Comparison of ENCODE assay signal across 12 cellular contexts in the genomic region with DNA sequence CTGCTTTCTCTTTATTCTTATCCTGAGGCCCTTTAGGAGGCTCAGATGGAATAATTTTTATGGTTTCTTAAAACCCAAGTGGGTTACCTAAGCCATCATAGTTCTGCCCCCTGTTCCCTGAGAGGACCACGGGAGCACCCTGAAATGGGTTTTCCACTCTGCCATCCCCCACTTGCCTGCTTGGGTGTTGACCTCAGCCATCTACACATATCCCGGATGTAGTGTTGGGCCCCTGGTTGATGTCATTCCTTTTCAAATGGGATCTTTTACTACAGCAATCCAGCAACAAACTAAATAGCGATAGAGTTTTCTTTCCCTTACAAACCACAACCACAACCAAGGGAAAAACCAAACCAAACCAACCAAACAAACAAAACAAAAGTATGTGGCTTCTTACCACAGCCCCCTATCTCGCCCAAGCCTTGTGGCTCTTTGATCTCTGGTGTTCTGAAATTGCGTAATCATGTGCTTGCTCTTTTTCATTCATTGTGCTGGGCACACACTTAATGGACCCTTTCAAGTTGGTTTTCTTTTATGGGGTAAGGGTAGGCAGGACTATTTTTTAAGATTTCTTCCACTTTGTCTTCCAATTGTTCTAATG.
DNase-seq lines count a peak whose midpoint lies in the region; ATAC-seq, FAIRE-seq and TF ChIP-seq lines count a peak whose summit lies in the region.
"Had no signal": no experiment of that assay in that cellular context is flagged by ENCODE, and none has a peak within 500 bp of the region (broad histone marks: within the 10 kb centered on the region; RNA-seq: fewer than 3 reads in every experiment).

No MANE protein-coding gene starts in this region.

- H2AFZ ChIP-seq in HepG2 (ENCODE audit: low read length) = no peak overlapping the region

- H3K9me3 ChIP-seq in adipocyte (ENCODE audit: control insufficient read depth, low read length) = no peaks in the 10 kb centered on the region
- H3K9me3 ChIP-seq in HepG2 (ENCODE audit: low read length) = no peaks in the 10 kb centered on the region

- H3K27ac ChIP-seq in HepG2 (ENCODE audit: extremely low read length, insufficient read depth, low read length) (no peak overlapping the region), substantia nigra (ENCODE audit: low read depth, low read length, poor library complexity, severe bottlenecking) (no peak overlapping the region)

- POLR2A ChIA-PET in HepG2 (lab: Yijun Ruan, JAX) = no interaction called here

- no peaks in the 10 kb centered on the region for H4K20me1 ChIP-seq in HepG2 (ENCODE audit: insufficient read depth, low read length)

- H3K36me3 ChIP-seq in adipocyte (ENCODE audit: control insufficient read depth, insufficient read depth, low read length, severe bottlenecking) (no peaks in the 10 kb centered on the region), HepG2 (replicated peaks in 1 of 2; ENCODE audit: control insufficient read depth in 1 of 2, insufficient read depth in 2 of 2, low read length in 2 of 2) (no peaks in the 10 kb centered on the region)

- peak; percentile 69 for FAIRE-seq in HepG2 (lab: Jason Lieb, UNC)
- FAIRE-seq: colon had no signal

- no peaks in the 10 kb centered on the region for H3K27me3 ChIP-seq in adipocyte (replicated peaks; ENCODE audit: control insufficient read depth, insufficient read depth, low read length)
- no peaks in the 10 kb centered on the region for H3K27me3 ChIP-seq in HepG2 (ENCODE audit: control insufficient read depth in 1 of 2, insufficient read depth in 2 of 2, low read length in 2 of 2)

- intact Hi-C loops in HepG2 (cut with micrococcal nuclease; ENCODE audit: unreplicated experiment) = no loop called here

- TF ChIP-seq CTCF in HepG2 (CRISPR knock-in tag; IDR thresholded peaks at IDR 0.05) = no peak

- DNase-seq in Daoy (ENCODE audit: low read depth) = peak; percentile 60
- peak; percentile 89 for DNase-seq in Jurkat, Clone E6-1 (ENCODE audit: low read depth, low spot score)
- DNase-seq in adipocyte (ENCODE audit: low read depth) = peak; percentile 11
- peak; percentile 84 for DNase-seq in HepG2 (ENCODE audit: low spot score)
- DNase-seq in iPS-NIHi7 (ENCODE audit: extremely low spot score) = no peak
- no peak for DNase-seq in substantia nigra (lab: John Stamatoyannopoulos, UW)
- DNase-seq: activated CD8-positive, alpha-beta memory T cell treated with anti-CD3 and anti-CD28 coated beads, Interleukin-2, amount 50 U/mL, for 48 hours; NCI-H1092 treated with DMSO at 0.1 percent for 48 hours; NCI-H774 had no signal

- H3K4me1 ChIP-seq in adipocyte (ENCODE audit: control insufficient read depth, insufficient read depth, low read length) (no peaks in the 10 kb centered on the region), HepG2 (ENCODE audit: insufficient read depth, low read length) (peaks cover 16% of the 10 kb centered on the region)

- H3K4me2 ChIP-seq in HepG2 (ENCODE audit: low read depth, low read length) = peak overlapping the region; percentile 13
- H3K4me2 ChIP-seq: smooth muscle cell had no signal

- TF ChIP-seq EP300 in HepG2 (IDR thresholded peaks at IDR 0.05; ENCODE audit: low read depth in 2 of 2, low read length in 2 of 2) (peak in 1 of 2 experiments; percentile 63; a peak in 1 of 4 replicates), HepG2 (CRISPR knock-in tag; IDR thresholded peaks at IDR 0.05; ENCODE audit: borderline replicate concordance) (no peak)

- CTCF ChIA-PET in HepG2 (lab: Yijun Ruan, JAX; ENCODE audit: low intra/inter-chr PET ratio, low total read pairs) = no interaction called here

- no peak for TF ChIP-seq RAD21 in HepG2 (CRISPR knock-in tag; IDR thresholded peaks at IDR 0.05)

- in situ Hi-C loops in HepG2 (cut with HindIII; ENCODE audit: extremely low pct_ligation_motif_present, low pct_unique_long_range_greater_than_20kb) = no loop called here

- ATAC-seq in HepG2 = peak; percentile 82
- no peak for ATAC-seq in HG03095 (IDR thresholded peaks at IDR 0.05; ENCODE audit: unreplicated experiment)

- 3% methylated on average over 5 of the region's 5 CpGs for WGBS in HepG2 (ENCODE audit: low lambda C conversion rate)

- H3K79me2 ChIP-seq in HepG2 (ENCODE audit: insufficient read depth, low read length) = no peaks in the 10 kb centered on the region

- no TSS peak for BruUV-seq in HepG2 (replicated peaks; lab: Mats Ljungman, UMichigan)

- no peak overlapping the region for H3K4me3 ChIP-seq in Jurkat, Clone E6-1 (ENCODE audit: low read length)
- H3K4me3 ChIP-seq in adipocyte (ENCODE audit: low read length) (no peak overlapping the region), HepG2 (replicated peaks in 1 of 3; ENCODE audit: insufficient read depth in 1 of 3, low read depth in 2 of 3, low read length in 3 of 3) (no peak overlapping the region)
- H3K4me3 ChIP-seq: smooth muscle cell had no signal

- TF ChIP-seq POLR2A in HepG2 (IDR thresholded peaks at IDR 0.05; ENCODE audit: insufficient read depth in 1 of 2, low read depth in 2 of 2, low read length in 2 of 2) = no peak

- no peak overlapping the region for H3K9ac ChIP-seq in adipocyte (ENCODE audit: low read length)
- no peak overlapping the region for H3K9ac ChIP-seq in HepG2 (ENCODE audit: insufficient read depth, low read depth, low read length)

TF ChIP-seq in HepG2, 621 proteins besides CTCF, POLR2A, EP300 and RAD21 (continues in another document):
- TF ChIP-seq TBL1XR1 (IDR thresholded peaks at IDR 0.05; ENCODE audit: borderline replicate concordance, low read length, partially characterized antibody) = no peak
- no peak for TF ChIP-seq ZSCAN30 (CRISPR knock-in tag; IDR thresholded peaks at IDR 0.05)
- TF ChIP-seq ZNF331 (CRISPR knock-in tag; IDR thresholded peaks at IDR 0.05) = peak; percentile 93
- TF ChIP-seq, protein P1, sequence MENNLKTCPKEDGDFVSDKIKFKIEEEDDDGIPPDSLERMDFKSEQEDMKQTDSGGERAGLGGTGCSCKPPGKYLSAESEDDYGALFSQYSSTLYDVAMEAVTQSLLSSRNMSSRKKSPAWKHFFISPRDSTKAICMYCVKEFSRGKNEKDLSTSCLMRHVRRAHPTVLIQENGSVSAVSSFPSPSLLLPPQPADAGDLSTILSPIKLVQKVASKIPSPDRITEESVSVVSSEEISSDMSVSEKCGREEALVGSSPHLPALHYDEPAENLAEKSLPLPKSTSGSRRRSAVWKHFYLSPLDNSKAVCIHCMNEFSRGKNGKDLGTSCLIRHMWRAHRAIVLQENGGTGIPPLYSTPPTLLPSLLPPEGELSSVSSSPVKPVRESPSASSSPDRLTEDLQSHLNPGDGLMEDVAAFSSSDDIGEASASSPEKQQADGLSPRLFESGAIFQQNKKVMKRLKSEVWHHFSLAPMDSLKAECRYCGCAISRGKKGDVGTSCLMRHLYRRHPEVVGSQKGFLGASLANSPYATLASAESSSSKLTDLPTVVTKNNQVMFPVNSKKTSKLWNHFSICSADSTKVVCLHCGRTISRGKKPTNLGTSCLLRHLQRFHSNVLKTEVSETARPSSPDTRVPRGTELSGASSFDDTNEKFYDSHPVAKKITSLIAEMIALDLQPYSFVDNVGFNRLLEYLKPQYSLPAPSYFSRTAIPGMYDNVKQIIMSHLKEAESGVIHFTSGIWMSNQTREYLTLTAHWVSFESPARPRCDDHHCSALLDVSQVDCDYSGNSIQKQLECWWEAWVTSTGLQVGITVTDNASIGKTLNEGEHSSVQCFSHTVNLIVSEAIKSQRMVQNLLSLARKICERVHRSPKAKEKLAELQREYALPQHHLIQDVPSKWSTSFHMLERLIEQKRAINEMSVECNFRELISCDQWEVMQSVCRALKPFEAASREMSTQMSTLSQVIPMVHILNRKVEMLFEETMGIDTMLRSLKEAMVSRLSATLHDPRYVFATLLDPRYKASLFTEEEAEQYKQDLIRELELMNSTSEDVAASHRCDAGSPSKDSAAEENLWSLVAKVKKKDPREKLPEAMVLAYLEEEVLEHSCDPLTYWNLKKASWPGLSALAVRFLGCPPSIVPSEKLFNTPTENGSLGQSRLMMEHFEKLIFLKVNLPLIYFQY (CRISPR knock-in tag; IDR thresholded peaks at IDR 0.05; ENCODE audit: borderline replicate concordance) = no peak
- TF ChIP-seq POGZ (CRISPR knock-in tag; IDR thresholded peaks at IDR 0.05) = peak; percentile 46; the same call in 1 of the 2 replicates
- peak; percentile 89; the same call in 1 of the 2 replicates for TF ChIP-seq EHMT2 (IDR thresholded peaks at IDR 0.05; ENCODE audit: borderline replicate concordance, low read depth, low read length)
- TF ChIP-seq ERF (CRISPR knock-in tag; IDR thresholded peaks at IDR 0.05) = 0 out of 2 replicates have a peak, but pooled peaks have one; percentile 32
- TF ChIP-seq ZFX (CRISPR knock-in tag; IDR thresholded peaks at IDR 0.05; ENCODE audit: low read depth) = no peak
- TF ChIP-seq STAT5B (CRISPR knock-in tag; IDR thresholded peaks at IDR 0.05) = no peak
- TF ChIP-seq ZNF12 (CRISPR knock-in tag; IDR thresholded peaks at IDR 0.05) = peak; percentile 79; the same call in 1 of the 2 replicates
- TF ChIP-seq, protein P2, sequence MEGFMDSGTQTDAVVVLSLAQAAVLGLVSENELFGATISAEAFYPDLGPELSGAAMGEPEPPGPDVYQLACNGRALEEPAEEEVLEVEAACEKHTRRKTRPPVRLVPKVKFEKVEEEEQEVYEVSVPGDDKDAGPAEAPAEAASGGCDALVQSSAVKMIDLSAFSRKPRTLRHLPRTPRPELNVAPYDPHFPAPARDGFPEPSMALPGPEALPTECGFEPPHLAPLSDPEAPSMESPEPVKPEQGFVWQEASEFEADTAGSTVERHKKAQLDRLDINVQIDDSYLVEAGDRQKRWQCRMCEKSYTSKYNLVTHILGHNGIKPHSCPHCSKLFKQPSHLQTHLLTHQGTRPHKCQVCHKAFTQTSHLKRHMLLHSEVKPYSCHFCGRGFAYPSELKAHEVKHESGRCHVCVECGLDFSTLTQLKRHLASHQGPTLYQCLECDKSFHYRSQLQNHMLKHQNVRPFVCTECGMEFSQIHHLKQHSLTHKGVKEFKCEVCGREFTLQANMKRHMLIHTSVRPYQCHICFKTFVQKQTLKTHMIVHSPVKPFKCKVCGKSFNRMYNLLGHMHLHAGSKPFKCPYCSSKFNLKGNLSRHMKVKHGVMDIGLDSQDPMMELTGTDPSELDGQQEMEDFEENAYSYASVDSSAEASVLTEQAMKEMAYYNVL (CRISPR knock-in tag; IDR thresholded peaks at IDR 0.05; ENCODE audit: borderline replicate concordance) = no peak; the same call in 1 of the 2 replicates
- no peak for TF ChIP-seq RARG (CRISPR knock-in tag; IDR thresholded peaks at IDR 0.05; ENCODE audit: low read depth)
- 0 out of 2 replicates have a peak, but pooled peaks have one; percentile 16 for TF ChIP-seq HOXA3 (CRISPR knock-in tag; IDR thresholded peaks at IDR 0.05)
- no peak for TF ChIP-seq MED8 (CRISPR knock-in tag; IDR thresholded peaks at IDR 0.05; ENCODE audit: insufficient replicate concordance)
- no peak for TF ChIP-seq MEIS2 (CRISPR knock-in tag; IDR thresholded peaks at IDR 0.05)
- TF ChIP-seq TCF7 (IDR thresholded peaks at IDR 0.05; ENCODE audit: low read depth) = peak; percentile 89
- TF ChIP-seq, protein P3, sequence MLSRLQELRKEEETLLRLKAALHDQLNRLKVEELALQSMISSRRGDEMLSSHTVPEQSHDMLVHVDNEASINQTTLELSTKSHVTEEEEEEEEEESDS (CRISPR knock-in tag; IDR thresholded peaks at IDR 0.05; ENCODE audit: borderline replicate concordance) = no peak
- no peak for TF ChIP-seq SRSF1 (optimal IDR thresholded peaks at IDR 0.05; ENCODE audit: low read depth, low read length)

Comparison
In these comparisons a context has a peak if more than half of its experiments do, and no peak if none do; other contexts are left out.
1. DNase-seq: peak in Daoy (single experiment), Jurkat, Clone E6-1 (single experiment), adipocyte (single experiment) and HepG2 (single experiment); none in iPS-NIHi7 (single experiment) and substantia nigra (0 of 49).